Comparison of ENCODE assay signal across 8 cellular contexts in genomic region chr9:87445646-87446045, GRCh38. TPM values are rescaled to one million over a fixed set of nuclear protein-coding genes. Genes with fewer than 3 reads are reported as not detected.
DNase-seq lines count a peak whose midpoint lies in the region; ATAC-seq and TF ChIP-seq lines count a peak whose summit lies in the region.

No MANE protein-coding gene starts in this region.

- H3K36me3 Mint-ChIP-seq in activated B cell treated with CpG ODN at 0.5 μM for 24 hours (ENCODE audit: low read depth), result no peaks in the 10 kb centered on the region
- no peaks in the 10 kb centered on the region for H3K36me3 Mint-ChIP-seq in stimulated activated effector memory CD8-positive, alpha-beta T cell treated with anti-CD3 and anti-CD28 coated beads, Interleukin-12 subunit alpha, Interleukin-12 subunit beta, amount 100 ng/mL, for 72 hours

- H3K27me3 Mint-ChIP-seq in activated B cell treated with CpG ODN at 0.5 μM for 24 hours, result no peaks in the 10 kb centered on the region

- ATAC-seq in GM19397 (IDR thresholded peaks at IDR 0.05; ENCODE audit: unreplicated experiment), result peak; percentile 82
- ATAC-seq in HG03432 (IDR thresholded peaks at IDR 0.05; ENCODE audit: unreplicated experiment), result peak; percentile 95
- peak; percentile 60 for ATAC-seq in activated B cell treated with CpG ODN at 0.5 μM for 24 hours (ENCODE audit: low read depth)
- ATAC-seq in stimulated activated effector memory CD8-positive, alpha-beta T cell treated with anti-CD3 and anti-CD28 coated beads, Interleukin-12 subunit alpha, Interleukin-12 subunit beta, amount 100 ng/mL, for 72 hours, result peak; percentile 39
- ATAC-seq in GM21737 (IDR thresholded peaks at IDR 0.05; ENCODE audit: unreplicated experiment), result no peak

- no peak for TF ChIP-seq CTCF in activated B cell treated with CpG ODN at 0.5 μM for 24 hours (IDR thresholded peaks at IDR 0.05)

- in situ Hi-C loops in G401 (cut with HindIII; ENCODE audit: low sequenced_read_pairs), result no loop called here

- CTCF ChIA-PET in activated B cell treated with CpG ODN at 0.5 μM for 24 hours (lab: Charles Lee), result no interaction called here

- H3K9me3 Mint-ChIP-seq in activated B cell treated with CpG ODN at 0.5 μM for 24 hours, result no peaks in the 10 kb centered on the region
- H3K9me3 Mint-ChIP-seq in stimulated activated effector memory CD8-positive, alpha-beta T cell treated with anti-CD3 and anti-CD28 coated beads, Interleukin-12 subunit alpha, Interleukin-12 subunit beta, amount 100 ng/mL, for 72 hours, result no peaks in the 10 kb centered on the region

- peak overlapping the region; percentile 49 for H3K4me3 Mint-ChIP-seq in activated B cell treated with CpG ODN at 0.5 μM for 24 hours
- no peak overlapping the region for H3K4me3 Mint-ChIP-seq in stimulated activated effector memory CD8-positive, alpha-beta T cell treated with anti-CD3 and anti-CD28 coated beads, Interleukin-12 subunit alpha, Interleukin-12 subunit beta, amount 100 ng/mL, for 72 hours

- DNase-seq in G401 (ENCODE audit: low spot score) (peak; percentile 35), activated B cell treated with CpG ODN at 0.5 μM for 24 hours (no peak), hippocampal formation (lab: John Stamatoyannopoulos, UW) (peak; percentile 7 to 32), SK-N-DZ (ENCODE audit: low spot score) (no peak)
- no peak for DNase-seq in stimulated activated effector memory CD8-positive, alpha-beta T cell treated with anti-CD3 and anti-CD28 coated beads, Interleukin-12 subunit alpha, Interleukin-12 subunit beta, amount 100 ng/mL, for 72 hours (ENCODE audit: low spot score in 2 of 2)

- H3K27ac Mint-ChIP-seq in activated B cell treated with CpG ODN at 0.5 μM for 24 hours, result no peak overlapping the region
- no peak overlapping the region for H3K27ac Mint-ChIP-seq in stimulated activated effector memory CD8-positive, alpha-beta T cell treated with anti-CD3 and anti-CD28 coated beads, Interleukin-12 subunit alpha, Interleukin-12 subunit beta, amount 100 ng/mL, for 72 hours

- H3K4me1 Mint-ChIP-seq in activated B cell treated with CpG ODN at 0.5 μM for 24 hours, result peaks cover 3% of the 10 kb centered on the region
- H3K4me1 Mint-ChIP-seq in stimulated activated effector memory CD8-positive, alpha-beta T cell treated with anti-CD3 and anti-CD28 coated beads, Interleukin-12 subunit alpha, Interleukin-12 subunit beta, amount 100 ng/mL, for 72 hours, result peaks cover 9% of the 10 kb centered on the region

- POLR2A ChIA-PET in activated B cell treated with CpG ODN at 0.5 μM for 24 hours (lab: Charles Lee), result no interaction called here

- intact Hi-C loops in activated B cell treated with CpG ODN at 0.5 μM for 24 hours (cut with micrococcal nuclease), result no loop called here

RNA-seq across cellular contexts. Expression of gene DAPK1, which starts 52.0 kb away (rescaled TPM):
- total RNA-seq in G401 (2014; rRNA removed; shearing (Covaris generic)), result not detected in 2 replicates
- total RNA-seq in activated B cell treated with CpG ODN at 0.5 μM for 24 hours, result 1.0 and 1.5 TPM in 2 replicates
- polyA plus RNA-seq in SK-N-DZ (2014; cell fraction: cytosol; rRNA removed), result 15.1 and 18.1 TPM in 2 replicates
- polyA plus RNA-seq in SK-N-DZ (2014; cell fraction: nucleus; rRNA removed), result 17.5 and 31.7 TPM in 2 replicates

Comparison
In these comparisons a context has a peak if more than half of its experiments do, and no peak if none do; other contexts are left out.
1. DNase-seq: peak in G401 (single experiment) and hippocampal formation (2 of 2); none in activated B cell treated with CpG ODN at 0.5 μM for 24 hours (single experiment), stimulated activated effector memory CD8-positive, alpha-beta T cell treated with anti-CD3 and anti-CD28 coated beads, Interleukin-12 subunit alpha, Interleukin-12 subunit beta, amount 100 ng/mL, for 72 hours (0 of 2) and SK-N-DZ (single experiment).